In genomic region chr1:205538211-205538840, GRCh38 we compare ENCODE assay signal across 15 cellular contexts. TPM values are rescaled to one million over a fixed set of nuclear protein-coding genes. Genes with fewer than 3 reads are reported as not detected.
A peak's percentile ranks its signal among the peaks of the same experiment; 100 is the strongest.
DNase-seq lines count a peak whose midpoint lies in the region; ATAC-seq and TF ChIP-seq lines count a peak whose summit lies in the region.
"Had no signal": no experiment of that assay in that cellular context is flagged by ENCODE, and none has a peak within 500 bp of the region (broad histone marks: within the 10 kb centered on the region; RNA-seq: fewer than 3 reads in every experiment).

No MANE protein-coding gene starts in this region.

- POLR2A ChIA-PET in PC-3 (lab: Charles Lee; ENCODE audit: unreplicated experiment) (no interaction called here), WTC11 (lab: Charles Lee) (no interaction called here)

- H2AFZ ChIP-seq in GM23248 (no peak overlapping the region), PC-3 (ENCODE audit: low read length) (no peak overlapping the region)

- peaks cover 8% of the 10 kb centered on the region for H3K4me1 ChIP-seq in GM23248 (ENCODE audit: insufficient read depth)
- peaks cover 34% of the 10 kb centered on the region for H3K4me1 ChIP-seq in PC-3 (ENCODE audit: insufficient read depth, low read length)

- H3K9me3 ChIP-seq in GM23248 (ENCODE audit: low read depth): no peaks in the 10 kb centered on the region
- no peaks in the 10 kb centered on the region for H3K9me3 ChIP-seq in PC-3 (ENCODE audit: low read length)

- H3K27me3 Mint-ChIP-seq in WTC11 (ENCODE audit: low read depth): peaks cover 79% of the 10 kb centered on the region

- no peak for ATAC-seq in PC-3
- no peak for ATAC-seq in WTC11
- ATAC-seq: activated CD8-positive, alpha-beta T cell treated with anti-CD3 and anti-CD28 coated beads, Interleukin-2, amount 10 ng/mL, durations not matched to agents 7 days and 5 days had no signal

- H3K79me2 ChIP-seq in GM23248 (ENCODE audit: insufficient read depth) (no peaks in the 10 kb centered on the region), PC-3 (ENCODE audit: low read length) (no peaks in the 10 kb centered on the region)

- H3K4me3 ChIP-seq in GM23248 (no peak overlapping the region), PC-3 (ENCODE audit: low read length) (no peak overlapping the region), fibroblast of the aortic adventitia (ENCODE audit: low read depth, low read length) (no peak overlapping the region), retinal pigment epithelial cell (ENCODE audit: low read length) (no peak overlapping the region)

- in situ Hi-C loops in GM23248 (cut with MboI): no loop called here

- intact Hi-C loops in PC-3 (cut with micrococcal nuclease): no loop called here

- H3K27ac Mint-ChIP-seq in WTC11: no peak overlapping the region
- H3K27ac Mint-ChIP-seq: activated CD8-positive, alpha-beta T cell treated with anti-CD3 and anti-CD28 coated beads, Interleukin-2, amount 10 ng/mL, durations not matched to agents 7 days and 5 days; B cell had no signal

- no TSS peak for BruUV-seq in PC-3 (replicated peaks; lab: Mats Ljungman, UMichigan)

- H3K36me3 Mint-ChIP-seq in WTC11: no peaks in the 10 kb centered on the region

- DNase-seq in GM23248: peak; percentile 49
- DNase-seq in PC-3: peak; percentile 58
- peak; percentile 44 for DNase-seq in fibroblast of the aortic adventitia (ENCODE audit: low read depth)
- peak; percentile 66 for DNase-seq in retinal pigment epithelial cell (ENCODE audit: low read depth)
- no peak for DNase-seq in activated gamma-delta T cell (lab: John Stamatoyannopoulos, UW)
- no peak for DNase-seq in GM20000 (ENCODE audit: low spot score)
- DNase-seq in WTC11 (ENCODE audit: low spot score): no peak
- DNase-seq in activated naive CD4-positive, alpha-beta T cell (lab: John Stamatoyannopoulos, UW): no peak
- DNase-seq: activated CD8-positive, alpha-beta T cell treated with anti-CD3 and anti-CD28 coated beads, Interleukin-2, amount 10 ng/mL, durations not matched to agents 7 days and 5 days; DMS53; kidney glomerular epithelial cell; NCI-H1436; NCI-H446; OCI-M1 had no signal

- 58 to 65% methylated on average over 5 of the region's 5 CpGs for WGBS in GM23248 (ENCODE audit: low coverage in 1 of 2, low lambda C conversion rate in 2 of 2, missing lambda C conversion rate in 2 of 2), 2 experiments

- H3F3A ChIP-seq in GM23248 (ENCODE audit: insufficient read depth): peaks cover 8% of the 10 kb centered on the region; the same call in 1 of the 2 replicates
- no peaks in the 10 kb centered on the region for H3F3A ChIP-seq in PC-3 (ENCODE audit: low read length, unreplicated experiment)

- H3K9ac ChIP-seq in GM23248 (no peak overlapping the region), PC-3 (ENCODE audit: low read length) (no peak overlapping the region)

- H3K9me3 Mint-ChIP-seq in WTC11: no peaks in the 10 kb centered on the region

- no peaks in the 10 kb centered on the region for H3K27me3 ChIP-seq in GM23248 (replicated peaks; ENCODE audit: insufficient read depth)
- no peaks in the 10 kb centered on the region for H3K27me3 ChIP-seq in PC-3 (ENCODE audit: low read length)

- TF ChIP-seq CTCF in PC-3 (conservative IDR thresholded peaks at IDR 0.05; ENCODE audit: low read depth, low read length) (no peak), fibroblast of the aortic adventitia (IDR thresholded peaks at IDR 0.05; ENCODE audit: insufficient read depth, low read length) (no peak), retinal pigment epithelial cell (conservative IDR thresholded peaks at IDR 0.05; ENCODE audit: low read depth, low read length) (no peak), GM20000 (IDR thresholded peaks at IDR 0.05; ENCODE audit: extremely low read depth, missing control alignments) (no peak), WTC11 (IDR thresholded peaks at IDR 0.05) (no peak)

- no peaks in the 10 kb centered on the region for H3K36me3 ChIP-seq in GM23248 (ENCODE audit: low read depth)
- H3K36me3 ChIP-seq in PC-3 (ENCODE audit: low read depth, low read length): no peaks in the 10 kb centered on the region

- H3K4me2 ChIP-seq in GM23248 (ENCODE audit: unreplicated experiment): no peak overlapping the region
- no peak overlapping the region for H3K4me2 ChIP-seq in PC-3 (ENCODE audit: low read length)

- H3K9me2 ChIP-seq in GM23248 (ENCODE audit: insufficient read depth) (no peaks in the 10 kb centered on the region), PC-3 (replicated peaks; ENCODE audit: low read length) (no peaks in the 10 kb centered on the region)

- CTCF ChIA-PET in PC-3 (lab: Charles Lee) (no interaction called here), WTC11 (lab: Charles Lee) (interaction anchor here (0.7 to 2.0 kb wide), 5 partner anchors 9 to 64 kb away, joined by 3 to 8 read pairs (median 3); no protein-coding TSS in a partner anchor)

- H3K27ac ChIP-seq in GM23248 (no peak overlapping the region), PC-3 (ENCODE audit: low read length) (peak overlapping the region; percentile 50; the same call in 1 of the 2 replicates)

- peaks cover 7% of the 10 kb centered on the region for H3K4me1 Mint-ChIP-seq in WTC11

- H4K20me1 ChIP-seq in GM23248 (ENCODE audit: insufficient read depth): no peaks in the 10 kb centered on the region
- no peaks in the 10 kb centered on the region for H4K20me1 ChIP-seq in PC-3 (ENCODE audit: low read length)

- no peak overlapping the region for H3K4me3 Mint-ChIP-seq in WTC11
- H3K4me3 Mint-ChIP-seq: activated CD8-positive, alpha-beta T cell treated with anti-CD3 and anti-CD28 coated beads, Interleukin-2, amount 10 ng/mL, durations not matched to agents 7 days and 5 days; B cell had no signal

TF ChIP-seq in WTC11, 78 proteins besides CTCF, POLR2A, EP300 and RAD21:
- TF ChIP-seq NR1H2 (CRISPR knock-in tag; IDR thresholded peaks at IDR 0.05): no peak
- no peak for TF ChIP-seq NR3C1 (CRISPR knock-in tag; conservative IDR thresholded peaks at IDR 0.05; ENCODE audit: low read depth)
- no peak for TF ChIP-seq ZNF219 (CRISPR knock-in tag; IDR thresholded peaks at IDR 0.05; ENCODE audit: borderline replicate concordance)
- TF ChIP-seq IRF1 (CRISPR knock-in tag; IDR thresholded peaks at IDR 0.05): no peak
- TF ChIP-seq USF1 (CRISPR knock-in tag; IDR thresholded peaks at IDR 0.05): no peak
- TF ChIP-seq ESRRA (CRISPR knock-in tag; IDR thresholded peaks at IDR 0.05; ENCODE audit: borderline replicate concordance): no peak
- no peak for TF ChIP-seq TEAD1 (CRISPR knock-in tag; IDR thresholded peaks at IDR 0.05)

RNA-seq across cellular contexts. Expression of gene CDK18, which starts 33.9 kb away (rescaled TPM):
- total RNA-seq in GM23248 (2014; rRNA removed; shearing (Covaris generic)): not detected in 2 replicates
- not detected in 2 replicates for polyA plus RNA-seq in GM23248 (2016; fragmentation: Nextera tagmentation; extraction: Ambion mirVana)
- total RNA-seq in PC-3 (2014; rRNA removed) (13.2 and 16.4 TPM in 2 replicates), fibroblast of the aortic adventitia (ENCODE audit: low replicate concordance) (0.27 and 1.6 TPM in 2 replicates), WTC11 (2021) (62.1 to 71.9 TPM (median 64.7 TPM) in 3 replicates)

Comparison
In these comparisons a context has a peak if more than half of its experiments do, and no peak if none do; other contexts are left out.
1. DNase-seq: peak in GM23248 (single experiment), PC-3 (single experiment), fibroblast of the aortic adventitia (single experiment) and retinal pigment epithelial cell (single experiment); none in activated gamma-delta T cell (single experiment), GM20000 (single experiment), WTC11 (single experiment) and activated naive CD4-positive, alpha-beta T cell (0 of 4).